11 cellular contexts compared by ENCODE assay signal in genomic region chr14:73594491-73594890, GRCh38. TPM values are rescaled to one million over a fixed set of nuclear protein-coding genes. Genes with fewer than 3 reads are reported as not detected.
"Had no signal": no experiment of that assay in that cellular context is flagged by ENCODE, and none has a peak within 500 bp of the region (broad histone marks: within the 10 kb centered on the region; RNA-seq: fewer than 3 reads in every experiment).

No MANE protein-coding gene starts in this region.

- H3K36me3 ChIP-seq: HAP-1 had no signal

- H3K9me3 ChIP-seq: HAP-1 had no signal

- DNase-seq: GM23248, GOT3, H7, KBM-7 had no signal

- H3K9me3 Mint-ChIP-seq: IgD-negative memory B cell had no signal

- H2AFZ ChIP-seq: GM23248 had no signal

- H3K27me3 Mint-ChIP-seq: IgD-negative memory B cell had no signal

- H3K9ac ChIP-seq: GM23248 had no signal

- H3K4me3 ChIP-seq: GM23248, HAP-1 had no signal

- H3K27ac Mint-ChIP-seq: IgD-negative memory B cell had no signal

- H3K27ac ChIP-seq: GM23248, HL-60 had no signal

- ATAC-seq: HCT116, HepG2 had no signal

- H3K4me1 ChIP-seq: HAP-1 had no signal

RNA-seq across cellular contexts. Expression of gene ACOT4, which starts 2.8 kb away (rescaled TPM):
- total RNA-seq: HT1080 had no signal

RNA-seq across cellular contexts. Expression of gene ACOT6, which starts 17.8 kb away (rescaled TPM):
- total RNA-seq: GM23248, H4, H7, HT1080 had no signal
- polyA plus RNA-seq: GM23248, IgD-negative memory B cell had no signal

RNA-seq across cellular contexts. Expression of gene HEATR4, which starts 35.7 kb away (rescaled TPM):
- total RNA-seq: H4, HT1080 had no signal
- polyA plus RNA-seq: HepG2 had no signal
